8 cellular contexts compared by ENCODE assay signal in genomic region chr7:141551773-141552162, GRCh38. TPM values are rescaled to one million over a fixed set of nuclear protein-coding genes. Genes with fewer than 3 reads are reported as not detected.
DNase-seq lines count a peak whose midpoint lies in the region; ATAC-seq and TF ChIP-seq lines count a peak whose summit lies in the region.

No MANE protein-coding gene starts in this region.

- H3K4me3 ChIP-seq in OCI-LY3 (ENCODE audit: low read length) (peak overlapping the region; percentile 86), epithelial cell of esophagus (ENCODE audit: low read length) (peak overlapping the region; percentile 85), prostate gland (peak overlapping the region; percentile 86 to 87)

- peak overlapping the region; percentile 79 for H3K27ac Mint-ChIP-seq in activated T-cell treated with anti-CD3 and anti-CD28 coated beads, Interleukin-2, amount 50 U/mL, for 72 hours

- no peak for TF ChIP-seq CTCF in OCI-LY3 (IDR thresholded peaks at IDR 0.05; ENCODE audit: low read depth, low read length)
- TF ChIP-seq CTCF in epithelial cell of esophagus (IDR thresholded peaks at IDR 0.05; ENCODE audit: insufficient read depth, low read depth, low read length, missing control alignments): no peak
- TF ChIP-seq CTCF in prostate gland (IDR thresholded peaks at IDR 0.05): no peak

- peak overlapping the region; percentile 92 for H3K4me3 Mint-ChIP-seq in activated T-cell treated with anti-CD3 and anti-CD28 coated beads, Interleukin-2, amount 50 U/mL, for 72 hours

- peak overlapping the region; percentile 100 for H2AFZ ChIP-seq in OCI-LY3 (ENCODE audit: low read depth, low read length)

- H3K4me1 ChIP-seq in OCI-LY3 (ENCODE audit: low read length) (peaks cover 18% of the 10 kb centered on the region), prostate gland (replicated peaks) (no peaks in the 10 kb centered on the region)

- WGBS in prostate gland: 9% methylated on average over 4 of the region's 4 CpGs

- no peak for TF ChIP-seq POLR2A in prostate gland (IDR thresholded peaks at IDR 0.05)

- peak overlapping the region; percentile 82 for H3K9ac ChIP-seq in OCI-LY3 (ENCODE audit: low read length)

- H3K79me2 ChIP-seq in OCI-LY3 (ENCODE audit: low read length): peaks cover 24% of the 10 kb centered on the region

- peak in 1 of 2 donors; percentile 14 for DNase-seq in activated T-cell treated with anti-CD3 and anti-CD28 coated beads, Interleukin-2, amount 50 U/mL, for 72 hours
- DNase-seq in activated T-cell treated with anti-CD3 and anti-CD28 coated beads, Interleukin-2, amount 50 U/mL, for 48 hours: no peak
- DNase-seq in epithelial cell of esophagus (ENCODE audit: low read depth) (no peak), prostate gland (ENCODE audit: low spot score) (no peak), HuH-7.5 (ENCODE audit: low spot score) (no peak)

- H3K27me3 ChIP-seq in OCI-LY3 (ENCODE audit: low read depth, low read length): no peaks in the 10 kb centered on the region
- H3K27me3 ChIP-seq in prostate gland (replicated peaks; ENCODE audit: insufficient read depth): no peaks in the 10 kb centered on the region

- peak; percentile 56 to 64 for ATAC-seq in activated T-cell treated with anti-CD3 and anti-CD28 coated beads, Interleukin-2, amount 50 U/mL, for 72 hours (replicated peaks in 1 of 2)
- ATAC-seq in GM18873 (IDR thresholded peaks at IDR 0.05; ENCODE audit: low FRiP score, unreplicated experiment) (no peak), HG03139 (IDR thresholded peaks at IDR 0.05; ENCODE audit: unreplicated experiment) (no peak)

- H3K27ac ChIP-seq in OCI-LY3 (ENCODE audit: low read length): peak overlapping the region; percentile 9; the same call in 1 of the 2 replicates
- H3K27ac ChIP-seq in prostate gland: peak overlapping the region in 1 of 2 donors; percentile 56

- no peaks in the 10 kb centered on the region for H3K9me3 ChIP-seq in OCI-LY3 (ENCODE audit: insufficient read depth, low read length)
- no peaks in the 10 kb centered on the region for H3K9me3 ChIP-seq in prostate gland

- peaks cover 7 to 12% of the 10 kb centered on the region in 2 donors for H3K36me3 Mint-ChIP-seq in activated T-cell treated with anti-CD3 and anti-CD28 coated beads, Interleukin-2, amount 50 U/mL, for 72 hours (ENCODE audit: insufficient read depth in 2 of 2)

- H4K20me1 ChIP-seq in OCI-LY3 (ENCODE audit: insufficient read depth, low read length): no peaks in the 10 kb centered on the region

- peaks cover 42% of the 10 kb centered on the region for H3K4me1 Mint-ChIP-seq in activated T-cell treated with anti-CD3 and anti-CD28 coated beads, Interleukin-2, amount 50 U/mL, for 72 hours (ENCODE audit: low read depth)

- H3K36me3 ChIP-seq in OCI-LY3 (replicated peaks; ENCODE audit: low read depth, low read length) (peaks cover 5% of the 10 kb centered on the region), prostate gland (no peaks in the 10 kb centered on the region)

- no peaks in the 10 kb centered on the region for H3K9me3 Mint-ChIP-seq in activated T-cell treated with anti-CD3 and anti-CD28 coated beads, Interleukin-2, amount 50 U/mL, for 72 hours

- H3K27me3 Mint-ChIP-seq in activated T-cell treated with anti-CD3 and anti-CD28 coated beads, Interleukin-2, amount 50 U/mL, for 72 hours (ENCODE audit: low read depth): no peaks in the 10 kb centered on the region

- peak overlapping the region; percentile 75 for H3K4me2 ChIP-seq in OCI-LY3 (ENCODE audit: low read length)

- intact Hi-C loops in prostate gland (cut with DNase I): no loop called here

RNA-seq across cellular contexts. Expression of gene AGK, which starts 0.6 kb away (rescaled TPM):
- 10 to 100 TPM; 34.8 to 48.5 TPM for total RNA-seq in activated T-cell treated with anti-CD3 and anti-CD28 coated beads, Interleukin-2, amount 50 U/mL, for 72 hours
- total RNA-seq in prostate gland: 10 to 100 TPM; 19.4 to 26.7 TPM

Comparison
In these comparisons a context has a peak if more than half of its experiments do, and no peak if none do; other contexts are left out.
1. ATAC-seq: peak in activated T-cell treated with anti-CD3 and anti-CD28 coated beads, Interleukin-2, amount 50 U/mL, for 72 hours (2 of 2); none in GM18873 (single experiment) and HG03139 (single experiment).
2. Peak in every context shown above with its lines, with median percentiles within 50 percentile points of each other: H3K4me3 ChIP-seq.